Comparison of ENCODE assay signal across 14 cellular contexts in genomic region chr7:102934267-102934666, GRCh38. TPM values are rescaled to one million over a fixed set of nuclear protein-coding genes. Genes with fewer than 3 reads are reported as not detected.
A peak's percentile ranks its signal among the peaks of the same experiment; 100 is the strongest.
DNase-seq lines count a peak whose midpoint lies in the region; TF ChIP-seq lines count a peak whose summit lies in the region.
"Had no signal": no experiment of that assay in that cellular context is flagged by ENCODE, and none has a peak within 500 bp of the region (broad histone marks: within the 10 kb centered on the region; RNA-seq: fewer than 3 reads in every experiment).

No MANE protein-coding gene starts in this region.

- TF ChIP-seq POLR2A in esophagus squamous epithelium (IDR thresholded peaks at IDR 0.05), result no peak

- H3K9me3 ChIP-seq in SJSA1 (replicated peaks), result no peaks in the 10 kb centered on the region
- no peaks in the 10 kb centered on the region for H3K9me3 ChIP-seq in esophagus squamous epithelium
- H3K9me3 ChIP-seq in muscle layer of duodenum (ENCODE audit: control insufficient read depth in 1 of 2, low read length in 2 of 2), result no peaks in the 10 kb centered on the region
- no peaks in the 10 kb centered on the region for H3K9me3 ChIP-seq in thymus (ENCODE audit: control insufficient read depth)

- no peaks in the 10 kb centered on the region for H3K27me3 ChIP-seq in SJSA1 (replicated peaks)
- no peaks in the 10 kb centered on the region for H3K27me3 ChIP-seq in esophagus squamous epithelium
- no peaks in the 10 kb centered on the region for H3K27me3 ChIP-seq in muscle layer of duodenum (ENCODE audit: low read depth, low read length)
- no peaks in the 10 kb centered on the region for H3K27me3 ChIP-seq in thymus (ENCODE audit: control insufficient read depth, insufficient read depth)

- WGBS in esophagus squamous epithelium, 2 donors, result 66 to 68% methylated on average over 8 of the region's 8 CpGs
- 90% methylated on average over 8 of the region's 8 CpGs for WGBS in thymus

- H3K4me1 ChIP-seq in SJSA1 (replicated peaks) (peaks cover 45% of the 10 kb centered on the region), esophagus squamous epithelium (peaks cover 0 to 39% (median 4%) of the 10 kb centered on the region in 3 donors), muscle layer of duodenum (ENCODE audit: control insufficient read depth in 1 of 2, insufficient read depth in 2 of 2, low read length in 2 of 2) (peaks cover 0 to 8% of the 10 kb centered on the region in 2 donors), thymus (ENCODE audit: control insufficient read depth, insufficient read depth, low read length) (no peaks in the 10 kb centered on the region)

- H3K27ac ChIP-seq in SJSA1 (peak overlapping the region; percentile 68), esophagus squamous epithelium (peak overlapping the region; percentile 20 to 73 (median 56)), muscle layer of duodenum (ENCODE audit: low read length) (peak overlapping the region; percentile 58), thymus (ENCODE audit: low read depth) (peak overlapping the region; percentile 62)
- H3K27ac ChIP-seq: C4-2B had no signal

- H3K36me3 ChIP-seq in SJSA1 (no peaks in the 10 kb centered on the region), esophagus squamous epithelium (no peaks in the 10 kb centered on the region), muscle layer of duodenum (ENCODE audit: control insufficient read depth in 1 of 2, insufficient read depth in 2 of 2, low read length in 2 of 2) (no peaks in the 10 kb centered on the region), thymus (ENCODE audit: control insufficient read depth, insufficient read depth) (no peaks in the 10 kb centered on the region)

- no peak overlapping the region for H3K4me3 ChIP-seq in SJSA1
- H3K4me3 ChIP-seq in esophagus squamous epithelium, result peak overlapping the region in 1 of 4 donors; percentile 29
- H3K4me3 ChIP-seq in muscle layer of duodenum (ENCODE audit: low read depth in 1 of 2, low read length in 2 of 2), result no peak overlapping the region
- H3K4me3 ChIP-seq in thymus (ENCODE audit: low read length), result no peak overlapping the region

- DNase-seq in SJSA1 (ENCODE audit: low read depth in 1 of 2, low spot score in 2 of 2) (no peak), esophagus squamous epithelium (lab: John Stamatoyannopoulos, UW) (no peak), GM10266 (ENCODE audit: extremely low spot score) (no peak), mucosa of gallbladder (ENCODE audit: low spot score) (no peak), HuH-7 (ENCODE audit: low spot score) (no peak)
- DNase-seq: activated CD4-positive, alpha-beta T cell treated with anti-CD3 and anti-CD28 coated beads, Interleukin-2, amount 10 ng/mL, durations not matched to agents 24 days and 14 days; activated T-cell treated with anti-CD3 and anti-CD28 coated beads, Interleukin-2, amount 50 U/mL, for 72 hours; effector CD4-positive, alpha-beta T cell; NCI-H1694 treated with DMSO at 0.1 percent for 48 hours; NCI-H526 treated with DMSO at 0.1 percent for 48 hours; T-helper 2 cell had no signal

- TF ChIP-seq CTCF in esophagus squamous epithelium (IDR thresholded peaks at IDR 0.05), result no peak
- TF ChIP-seq CTCF in GM10266 (IDR thresholded peaks at IDR 0.05; ENCODE audit: control insufficient read depth, insufficient read depth, low read depth, missing control alignments), result no peak

- intact Hi-C loops in esophagus squamous epithelium (cut with DNase I), result no loop called here

RNA-seq across cellular contexts. Expression of gene LRRC17, which starts 21.5 kb away (rescaled TPM):
- 8.3 and 10.9 TPM in 2 replicates for total RNA-seq in SJSA1 (2014; rRNA removed; shearing (Covaris generic))
- total RNA-seq in esophagus squamous epithelium, result 1 to 10 TPM in 2 of 4 donors, under 1 TPM in 1, not detected in 1; 0.26 to 2.5 (median 1.1) TPM
- polyA plus RNA-seq in thymus, result 2.6 TPM
- 10.6 TPM for total RNA-seq in mucosa of gallbladder
- total RNA-seq: activated CD4-positive, alpha-beta T cell treated with anti-CD3 and anti-CD28 coated beads, Interleukin-2, amount 10 ng/mL, durations not matched to agents 24 days and 14 days had no signal
